In the genomic region with DNA sequence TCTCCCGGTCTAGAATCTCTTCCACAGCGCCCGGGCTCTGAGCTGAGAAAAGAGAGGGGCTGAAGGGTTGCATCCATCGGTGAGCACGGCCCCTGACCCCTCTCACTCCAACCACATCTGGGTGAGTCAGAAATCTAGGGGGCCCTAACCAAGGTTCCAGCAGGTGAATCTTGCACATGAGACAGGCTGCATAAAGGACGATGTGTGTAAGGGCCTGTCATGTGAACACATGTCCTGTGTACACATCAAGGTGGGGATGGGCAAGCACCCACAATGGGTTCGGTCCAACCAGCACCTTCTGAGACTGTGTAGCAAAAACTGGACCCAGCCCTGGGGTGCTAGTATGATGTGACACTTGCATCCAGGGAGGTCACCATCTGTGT, we compare ENCODE assay signal across 2 cellular contexts.
TF ChIP-seq lines count a peak whose summit lies in the region.

No MANE protein-coding gene starts in this region.

TF ChIP-seq in H1, 55 proteins besides CTCF, POLR2A, EP300 and RAD21:
- no peak for TF ChIP-seq YY1 (IDR thresholded peaks at IDR 0.05; ENCODE audit: low read depth, low read length)
- no peak for TF ChIP-seq KDM4A (IDR thresholded peaks at IDR 0.05; ENCODE audit: low read depth, low read length, severe bottlenecking)
- no peak for TF ChIP-seq CTBP2 (IDR thresholded peaks at IDR 0.05; ENCODE audit: borderline replicate concordance, insufficient read depth, insufficient read length, low read length)
- no peak for TF ChIP-seq CREB1 (IDR thresholded peaks at IDR 0.05)
- TF ChIP-seq HDAC2 (IDR thresholded peaks at IDR 0.05; ENCODE audit: borderline replicate concordance in 1 of 2, low read depth in 2 of 2, low read length in 2 of 2), result no peak
- TF ChIP-seq PHF8 (conservative IDR thresholded peaks at IDR 0.05; ENCODE audit: low read depth, low read length), result no peak
- TF ChIP-seq SP4 (IDR thresholded peaks at IDR 0.05; ENCODE audit: low read length), result no peak

TF ChIP-seq in neural cell, 6 proteins besides CTCF, POLR2A, EP300 and RAD21:
- TF ChIP-seq, protein P1, sequence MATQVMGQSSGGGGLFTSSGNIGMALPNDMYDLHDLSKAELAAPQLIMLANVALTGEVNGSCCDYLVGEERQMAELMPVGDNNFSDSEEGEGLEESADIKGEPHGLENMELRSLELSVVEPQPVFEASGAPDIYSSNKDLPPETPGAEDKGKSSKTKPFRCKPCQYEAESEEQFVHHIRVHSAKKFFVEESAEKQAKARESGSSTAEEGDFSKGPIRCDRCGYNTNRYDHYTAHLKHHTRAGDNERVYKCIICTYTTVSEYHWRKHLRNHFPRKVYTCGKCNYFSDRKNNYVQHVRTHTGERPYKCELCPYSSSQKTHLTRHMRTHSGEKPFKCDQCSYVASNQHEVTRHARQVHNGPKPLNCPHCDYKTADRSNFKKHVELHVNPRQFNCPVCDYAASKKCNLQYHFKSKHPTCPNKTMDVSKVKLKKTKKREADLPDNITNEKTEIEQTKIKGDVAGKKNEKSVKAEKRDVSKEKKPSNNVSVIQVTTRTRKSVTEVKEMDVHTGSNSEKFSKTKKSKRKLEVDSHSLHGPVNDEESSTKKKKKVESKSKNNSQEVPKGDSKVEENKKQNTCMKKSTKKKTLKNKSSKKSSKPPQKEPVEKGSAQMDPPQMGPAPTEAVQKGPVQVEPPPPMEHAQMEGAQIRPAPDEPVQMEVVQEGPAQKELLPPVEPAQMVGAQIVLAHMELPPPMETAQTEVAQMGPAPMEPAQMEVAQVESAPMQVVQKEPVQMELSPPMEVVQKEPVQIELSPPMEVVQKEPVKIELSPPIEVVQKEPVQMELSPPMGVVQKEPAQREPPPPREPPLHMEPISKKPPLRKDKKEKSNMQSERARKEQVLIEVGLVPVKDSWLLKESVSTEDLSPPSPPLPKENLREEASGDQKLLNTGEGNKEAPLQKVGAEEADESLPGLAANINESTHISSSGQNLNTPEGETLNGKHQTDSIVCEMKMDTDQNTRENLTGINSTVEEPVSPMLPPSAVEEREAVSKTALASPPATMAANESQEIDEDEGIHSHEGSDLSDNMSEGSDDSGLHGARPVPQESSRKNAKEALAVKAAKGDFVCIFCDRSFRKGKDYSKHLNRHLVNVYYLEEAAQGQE (IDR thresholded peaks at IDR 0.05; ENCODE audit: borderline replicate concordance), result no peak
- no peak for TF ChIP-seq TAF1 (IDR thresholded peaks at IDR 0.05; ENCODE audit: low read depth)
- no peak for TF ChIP-seq SMC3 (conservative IDR thresholded peaks at IDR 0.05; ENCODE audit: poor library complexity)
- TF ChIP-seq MXI1 (conservative IDR thresholded peaks at IDR 0.05; ENCODE audit: poor library complexity, severe bottlenecking), result no peak
- TF ChIP-seq EZH2 (IDR thresholded peaks at IDR 0.05; ENCODE audit: borderline replicate concordance, insufficient read depth, low read length, poor library complexity, severe bottlenecking), result no peak
- TF ChIP-seq POLR2AphosphoS5 (IDR thresholded peaks at IDR 0.05), result no peak
